In the genomic region with DNA sequence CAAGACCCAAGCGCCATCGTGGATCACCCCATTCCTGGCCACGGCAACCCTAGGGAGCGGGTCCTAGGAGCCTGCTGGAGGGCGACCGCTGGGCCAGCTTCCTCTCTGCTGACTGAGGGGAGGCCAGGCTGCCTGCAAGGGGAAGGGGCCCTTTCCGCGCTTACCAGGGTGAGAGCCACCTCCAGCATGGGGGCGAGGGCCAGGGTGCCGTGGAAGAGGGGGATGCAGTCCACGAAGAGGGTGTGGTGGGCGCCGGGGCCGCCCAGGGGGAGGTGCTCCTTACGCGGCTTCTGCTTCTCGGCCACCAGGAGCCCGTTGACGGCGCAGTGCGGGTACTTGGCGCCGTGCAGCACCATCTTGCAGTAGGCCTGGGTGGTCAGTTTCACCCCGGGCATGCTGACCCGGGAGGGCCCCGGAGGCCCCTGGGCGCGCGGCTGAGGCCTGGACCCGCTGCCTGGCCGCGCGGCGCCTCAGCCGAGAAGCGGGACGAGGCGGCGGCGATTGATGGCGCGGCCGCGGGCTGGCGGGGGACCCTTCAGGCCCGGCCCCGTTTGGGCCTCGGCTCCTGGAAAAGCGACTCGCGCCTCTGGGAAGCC, we compare ENCODE assay signal across 8 cellular contexts. TPM values are rescaled to one million over a fixed set of nuclear protein-coding genes. Genes with fewer than 3 reads are reported as not detected.
DNase-seq lines count a peak whose midpoint lies in the region; ATAC-seq and TF ChIP-seq lines count a peak whose summit lies in the region.

No MANE protein-coding gene starts in this region.

- H2AFZ ChIP-seq in H9 (ENCODE audit: low read length), result no peak overlapping the region
- H2AFZ ChIP-seq in MM.1S (ENCODE audit: low read length), result 0 out of 2 replicates have a peak overlapping the region, but pooled peaks have one; percentile 15

- H2AK5ac ChIP-seq in H9 (ENCODE audit: insufficient read length, low read length), result no peak overlapping the region

- DNase-seq in DMS 273 (lab: John Stamatoyannopoulos, UW; ENCODE audit: unreplicated experiment) (peak; percentile 67), DMS 273 treated with DMSO at 0.1 percent for 48 hours (lab: John Stamatoyannopoulos, UW) (no peak), H9 (peak; percentile 44), MM.1S (no peak), right cardiac atrium (peak; percentile 33 to 73 (median 71)), skeletal muscle cell (ENCODE audit: low read depth) (no peak), NCI-H1105 (lab: John Stamatoyannopoulos, UW) (no peak)
- peak; percentile 65 for DNase-seq in activated naive CD4-positive, alpha-beta T cell treated with anti-CD3 and anti-CD28 coated beads, Interleukin-2, amount 10 ng/mL, durations not matched to agents 7 days and 5 days

- no peak overlapping the region for H2BK5ac ChIP-seq in H9 (ENCODE audit: insufficient read length, low read length)

- no peak overlapping the region for H3T11ph ChIP-seq in H9 (ENCODE audit: low read length)

- no peak overlapping the region for H4K5ac ChIP-seq in H9 (ENCODE audit: insufficient read length, low read depth, low read length)

- no peak overlapping the region for H2BK120ac ChIP-seq in H9 (ENCODE audit: low read depth, low read length, poor library complexity, severe bottlenecking)

- H3K27me3 Mint-ChIP-seq in H9 (ENCODE audit: low read depth), result no peaks in the 10 kb centered on the region
- no peaks in the 10 kb centered on the region for H3K27me3 Mint-ChIP-seq in activated naive CD4-positive, alpha-beta T cell treated with anti-CD3 and anti-CD28 coated beads, Interleukin-2, amount 10 ng/mL, durations not matched to agents 7 days and 5 days

- H3K9me3 ChIP-seq in H9 (ENCODE audit: control insufficient read depth, low read depth, low read length), result no peaks in the 10 kb centered on the region
- H3K9me3 ChIP-seq in MM.1S (replicated peaks; ENCODE audit: insufficient read depth, low read length), result no peaks in the 10 kb centered on the region
- H3K9me3 ChIP-seq in right cardiac atrium (ENCODE audit: control insufficient read depth, low read length), result no peaks in the 10 kb centered on the region

- H3K27me3 ChIP-seq in H9 (ENCODE audit: insufficient read depth, low read length) (no peaks in the 10 kb centered on the region), MM.1S (replicated peaks; ENCODE audit: insufficient read depth, low read length) (no peaks in the 10 kb centered on the region), right cardiac atrium (ENCODE audit: control insufficient read depth, insufficient read depth) (no peaks in the 10 kb centered on the region)

- H3K79me2 ChIP-seq in H9 (ENCODE audit: insufficient read depth, low read length), result peaks cover 29% of the 10 kb centered on the region
- H3K79me2 ChIP-seq in MM.1S (ENCODE audit: low read length), result peaks cover 66% of the 10 kb centered on the region

- no peak overlapping the region for H4K8ac ChIP-seq in H9 (replicated peaks; ENCODE audit: insufficient read length, low read depth, low read length)

- peak overlapping the region; percentile 97 for H3K9ac ChIP-seq in H9 (ENCODE audit: extremely low read depth, insufficient read length, low read length)
- H3K9ac ChIP-seq in MM.1S (ENCODE audit: low read length), result peak overlapping the region; percentile 93

- no peaks in the 10 kb centered on the region for H3F3A ChIP-seq in MM.1S (ENCODE audit: insufficient read depth, low read length)

- H2BK15ac ChIP-seq in H9 (ENCODE audit: low read depth, low read length), result no peak overlapping the region

- H3K4me1 ChIP-seq in H9 (ENCODE audit: insufficient read depth, low read length), result no peaks in the 10 kb centered on the region; the same call in 1 of the 2 replicates
- H3K4me1 ChIP-seq in MM.1S (ENCODE audit: low read length), result no peaks in the 10 kb centered on the region
- no peaks in the 10 kb centered on the region for H3K4me1 ChIP-seq in right cardiac atrium (ENCODE audit: control insufficient read depth, insufficient read depth, low read length)

- WGBS in H9 (ENCODE audit: extremely low coverage, insufficient read length, low lambda C conversion rate), result no CpG with 5 or more reads among the region's 51 CpGs
- WGBS in right cardiac atrium, result under 1% methylated on average over 51 of the region's 51 CpGs

- no peak overlapping the region for H3K56ac ChIP-seq in H9 (ENCODE audit: insufficient read length, low read depth, low read length)

- H2BK20ac ChIP-seq in H9 (ENCODE audit: low read depth, low read length, poor library complexity, severe bottlenecking), result no peak overlapping the region

- no peaks in the 10 kb centered on the region for H3K36me3 ChIP-seq in MM.1S (replicated peaks; ENCODE audit: insufficient read depth, low read length)

- H3K4me1 Mint-ChIP-seq in H9, result peaks cover 18 to 20% of the 10 kb centered on the region in 2 experiments
- peaks cover 53% of the 10 kb centered on the region for H3K4me1 Mint-ChIP-seq in activated naive CD4-positive, alpha-beta T cell treated with anti-CD3 and anti-CD28 coated beads, Interleukin-2, amount 10 ng/mL, durations not matched to agents 7 days and 5 days

- H3K23ac ChIP-seq in H9 (ENCODE audit: insufficient read length, low read depth, low read length), result no peak overlapping the region

- H3K4me2 ChIP-seq in H9 (ENCODE audit: insufficient read depth, insufficient read length, low read length) (peak overlapping the region; percentile 100), MM.1S (ENCODE audit: low read depth, low read length) (peak overlapping the region; percentile 79)

- no peak overlapping the region for H3K27ac ChIP-seq in H9 (ENCODE audit: insufficient read length, low read depth, low read length)
- H3K27ac ChIP-seq in MM.1S (ENCODE audit: low read length), result no peak overlapping the region
- H3K27ac ChIP-seq in right cardiac atrium (ENCODE audit: low read length), result peak overlapping the region; percentile 55

- H3K4ac ChIP-seq in H9 (ENCODE audit: low read depth, low read length), result no peak overlapping the region

- H3K9me3 Mint-ChIP-seq in H9, result no peaks in the 10 kb centered on the region
- no peaks in the 10 kb centered on the region for H3K9me3 Mint-ChIP-seq in activated naive CD4-positive, alpha-beta T cell treated with anti-CD3 and anti-CD28 coated beads, Interleukin-2, amount 10 ng/mL, durations not matched to agents 7 days and 5 days

- peaks cover 13% of the 10 kb centered on the region for H3K23me2 ChIP-seq in H9 (ENCODE audit: insufficient read length, low read depth, low read length, poor library complexity, severe bottlenecking)

- H3K27ac Mint-ChIP-seq in H9, result peak overlapping the region in 2 of 3 experiments; percentile 85 to 93; a peak in 3 of 7 replicates
- peak overlapping the region; percentile 95 for H3K27ac Mint-ChIP-seq in activated naive CD4-positive, alpha-beta T cell treated with anti-CD3 and anti-CD28 coated beads, Interleukin-2, amount 10 ng/mL, durations not matched to agents 7 days and 5 days

- H3K4me3 Mint-ChIP-seq in H9, result peak overlapping the region; percentile 91 to 95
- H3K4me3 Mint-ChIP-seq in activated naive CD4-positive, alpha-beta T cell treated with anti-CD3 and anti-CD28 coated beads, Interleukin-2, amount 10 ng/mL, durations not matched to agents 7 days and 5 days, result peak overlapping the region; percentile 90

- CTCF ChIA-PET in activated naive CD4-positive, alpha-beta T cell treated with anti-CD3 and anti-CD28 coated beads, Interleukin-2, amount 10 ng/mL, durations not matched to agents 7 days and 5 days (lab: Charles Lee), result no interaction called here

- H3K9me2 ChIP-seq in MM.1S (replicated peaks; ENCODE audit: insufficient read depth, low read length), result no peaks in the 10 kb centered on the region

- H4K91ac ChIP-seq in H9 (ENCODE audit: insufficient read length, low read depth, low read length), result no peak overlapping the region

- peak; percentile 44 to 49 for ATAC-seq in right cardiac atrium

- H3K79me1 ChIP-seq in H9 (ENCODE audit: insufficient read depth, low read depth, low read length, poor library complexity, severe bottlenecking), result peaks cover 17% of the 10 kb centered on the region

- H3K18ac ChIP-seq in H9 (ENCODE audit: insufficient read length, low read depth, low read length), result peak overlapping the region; percentile 53

- H3K4me3 ChIP-seq in MM.1S (ENCODE audit: low read length) (peak overlapping the region; percentile 77), right cardiac atrium (ENCODE audit: low read length) (peak overlapping the region; percentile 88), skeletal muscle cell (ENCODE audit: low read depth, low read length) (peak overlapping the region; percentile 95)

- peaks cover 47 to 69% (median 68%) of the 10 kb centered on the region in 3 experiments for H3K36me3 Mint-ChIP-seq in H9 (ENCODE audit: insufficient read depth in 1 of 3, low read depth in 3 of 3)
- H3K36me3 Mint-ChIP-seq in activated naive CD4-positive, alpha-beta T cell treated with anti-CD3 and anti-CD28 coated beads, Interleukin-2, amount 10 ng/mL, durations not matched to agents 7 days and 5 days, result peaks cover 41% of the 10 kb centered on the region

- no peak overlapping the region for H2BK12ac ChIP-seq in H9 (ENCODE audit: insufficient read length, low read depth, low read length)

- H4K20me1 ChIP-seq in H9 (ENCODE audit: control insufficient read depth, insufficient read depth, insufficient read length) (peaks cover 3% of the 10 kb centered on the region), MM.1S (ENCODE audit: insufficient read depth, low read length) (no peaks in the 10 kb centered on the region)

- H3K14ac ChIP-seq in H9 (ENCODE audit: insufficient read depth, low read length), result peak overlapping the region; percentile 76

- TF ChIP-seq CTCF in H9 (conservative IDR thresholded peaks at IDR 0.05), result peak; percentile 17; the same call in 1 of the 3 replicates
- TF ChIP-seq CTCF in MM.1S (IDR thresholded peaks at IDR 0.05; ENCODE audit: low read length), result no peak

- intact Hi-C loops in right cardiac atrium (cut with DNase I), result no loop called here

RNA-seq across cellular contexts. Expression of a gene that starts 0.3 kb away (rescaled TPM):
- 52.3 and 59.5 TPM in 2 replicates for total RNA-seq in H9 (2021)
- 10 to 100 TPM; 18.5 to 22.0 (median 21.2) TPM for total RNA-seq in right cardiac atrium
- polyA plus RNA-seq in right cardiac atrium, result 13.8 TPM

RNA-seq across cellular contexts. Expression of a gene that starts 0.5 kb away (rescaled TPM):
- total RNA-seq in H9 (2021) (506 and 520 TPM in 2 replicates), right cardiac atrium (1,000 to 10,000 TPM; 1,306 to 1,768 (median 1,579) TPM)
- polyA plus RNA-seq in right cardiac atrium, result 4,150 TPM

RNA-seq across cellular contexts. Expression of a gene that starts 48.1 kb away (rescaled TPM):
- total RNA-seq in H9 (2021) (4.9 and 5.6 TPM in 2 replicates), right cardiac atrium (1 to 10 TPM; 1.1 to 2.1 (median 1.4) TPM)
- 1.8 TPM for polyA plus RNA-seq in right cardiac atrium

Comparison
In these comparisons a context has a peak if more than half of its experiments do, and no peak if none do; other contexts are left out.
1. DNase-seq: peak in DMS 273 (single experiment), H9 (single experiment), activated naive CD4-positive, alpha-beta T cell treated with anti-CD3 and anti-CD28 coated beads, Interleukin-2, amount 10 ng/mL, durations not matched to agents 7 days and 5 days (single experiment) and right cardiac atrium (3 of 3); none in DMS 273 treated with DMSO at 0.1 percent for 48 hours (single experiment), MM.1S (single experiment), skeletal muscle cell (single experiment) and NCI-H1105 (single experiment).
2. Peak in every context shown above with its lines, with median percentiles within 50 percentile points of each other: H3K4me3 ChIP-seq.